ENCODE assay signal across 12 cellular contexts in genomic region chr9:33227013-33227398, GRCh38. TPM values are rescaled to one million over a fixed set of nuclear protein-coding genes. Genes with fewer than 3 reads are reported as not detected.
DNase-seq lines count a peak whose midpoint lies in the region; ATAC-seq and TF ChIP-seq lines count a peak whose summit lies in the region.
"Had no signal": no experiment of that assay in that cellular context is flagged by ENCODE, and none has a peak within 500 bp of the region (broad histone marks: within the 10 kb centered on the region; RNA-seq: fewer than 3 reads in every experiment).

No MANE protein-coding gene starts in this region.

- no peak overlapping the region for H4K5ac ChIP-seq in mesendoderm (ENCODE audit: low read length)

- H3K4ac ChIP-seq in mesendoderm (ENCODE audit: low read depth, low read length): no peak overlapping the region

- H3K27me3 ChIP-seq in GM06990 (replicated peaks; ENCODE audit: control insufficient read depth, insufficient read depth, low read length) (no peaks in the 10 kb centered on the region), left ventricle myocardium inferior (ENCODE audit: low read depth) (no peaks in the 10 kb centered on the region), mesendoderm (ENCODE audit: insufficient read depth, low read length, poor library complexity) (no peaks in the 10 kb centered on the region), sigmoid colon (no peaks in the 10 kb centered on the region)

- no peaks in the 10 kb centered on the region for H3K9me3 Mint-ChIP-seq in chondrocyte (ENCODE audit: low read depth)

- H3K79me1 ChIP-seq in mesendoderm (ENCODE audit: low read length): no peaks in the 10 kb centered on the region

- no peaks in the 10 kb centered on the region for H3K79me2 ChIP-seq in mesendoderm (ENCODE audit: control insufficient read depth, insufficient read depth, low read length)

- intact Hi-C loops in left ventricle myocardium inferior (cut with micrococcal nuclease) (loop anchor here (2.0 kb wide), 1 partner anchor 146 kb away; no protein-coding TSS in a partner anchor), sigmoid colon (cut with DNase I) (loop anchor here (5.0 kb wide), 1 partner anchor 90 kb away; no protein-coding TSS in a partner anchor)

- H3K27ac ChIP-seq in left ventricle myocardium inferior (replicated peaks) (no peak overlapping the region), mesendoderm (ENCODE audit: low read depth, low read length) (no peak overlapping the region), sigmoid colon (no peak overlapping the region)

- no peak overlapping the region for H2BK15ac ChIP-seq in mesendoderm (replicated peaks; ENCODE audit: low read depth)

- H3K36me3 Mint-ChIP-seq in chondrocyte (ENCODE audit: low read depth): no peaks in the 10 kb centered on the region

- H2BK5ac ChIP-seq in mesendoderm (ENCODE audit: low read length): no peak overlapping the region

- TF ChIP-seq CTCF in GM06990 (IDR thresholded peaks at IDR 0.05; ENCODE audit: insufficient read depth, low read length, poor library complexity, severe bottlenecking) (no peak), NB4 (IDR thresholded peaks at IDR 0.05; ENCODE audit: low read depth, low read length) (no peak), left ventricle myocardium inferior (IDR thresholded peaks at IDR 0.05; ENCODE audit: borderline replicate concordance) (no peak), chondrocyte (IDR thresholded peaks at IDR 0.05) (no peak), sigmoid colon (IDR thresholded peaks at IDR 0.05) (no peak)

- DNase-seq in GM06990 (ENCODE audit: extremely low read depth, insufficient read length) (peak; percentile 39), NB4 (ENCODE audit: low read depth) (peak; percentile 94), left ventricle myocardium inferior (peak; percentile 31), chondrocyte (ENCODE audit: low spot score) (no peak), mesendoderm (no peak), sigmoid colon (no peak)

- H3K36me3 ChIP-seq in GM06990 (ENCODE audit: control insufficient read depth, insufficient read depth, low read length) (no peaks in the 10 kb centered on the region), left ventricle myocardium inferior (no peaks in the 10 kb centered on the region), mesendoderm (ENCODE audit: control insufficient read depth, insufficient read depth, low read length) (no peaks in the 10 kb centered on the region), sigmoid colon (no peaks in the 10 kb centered on the region)

- no peak overlapping the region for H3K56ac ChIP-seq in mesendoderm (ENCODE audit: low read length)

- H3K27ac Mint-ChIP-seq in chondrocyte (ENCODE audit: unreplicated experiment): no peak overlapping the region

- no peak overlapping the region for H4K8ac ChIP-seq in mesendoderm (ENCODE audit: low read depth, low read length)

- WGBS in mesendoderm (ENCODE audit: extremely low coverage, insufficient coverage, low lambda C conversion rate): no CpG with 5 or more reads among the region's 10 CpGs
- 77 to 88% methylated on average over 10 of the region's 10 CpGs for WGBS in sigmoid colon, 2 donors

- no peak for TF ChIP-seq EP300 in sigmoid colon (IDR thresholded peaks at IDR 0.05)

- H3K9me3 ChIP-seq in left ventricle myocardium inferior (replicated peaks) (no peaks in the 10 kb centered on the region), sigmoid colon (no peaks in the 10 kb centered on the region)

- no peak overlapping the region for H3K4me3 Mint-ChIP-seq in chondrocyte (ENCODE audit: unreplicated experiment)

- no peak overlapping the region for H3K23ac ChIP-seq in mesendoderm (ENCODE audit: low read length)

- TF ChIP-seq POLR2A in NB4 (IDR thresholded peaks at IDR 0.05; ENCODE audit: extremely low read depth, insufficient read length) (no peak), sigmoid colon (IDR thresholded peaks at IDR 0.05) (no peak)

- peaks cover 8% of the 10 kb centered on the region for H3K27me3 Mint-ChIP-seq in chondrocyte (ENCODE audit: low read depth)

- H3K4me1 ChIP-seq in left ventricle myocardium inferior: peaks cover 4% of the 10 kb centered on the region
- no peaks in the 10 kb centered on the region for H3K4me1 ChIP-seq in mesendoderm (ENCODE audit: control insufficient read depth, low read depth, low read length)
- peaks cover 0 to 8% (median 5%) of the 10 kb centered on the region in 4 donors for H3K4me1 ChIP-seq in sigmoid colon

- no peak overlapping the region for H3K4me2 ChIP-seq in mesendoderm (ENCODE audit: low read length)

- no peak overlapping the region for H3K18ac ChIP-seq in mesendoderm (ENCODE audit: low read length)

- H2BK120ac ChIP-seq in mesendoderm (ENCODE audit: low read depth, low read length): no peak overlapping the region

- H3K9ac ChIP-seq in mesendoderm (ENCODE audit: low read length): no peak overlapping the region

- no peak overlapping the region for H2AK5ac ChIP-seq in mesendoderm (ENCODE audit: low read length)

- H3K4me1 Mint-ChIP-seq in chondrocyte (ENCODE audit: low read depth): peaks cover 7% of the 10 kb centered on the region

- ATAC-seq in GM21528 (IDR thresholded peaks at IDR 0.05; ENCODE audit: low FRiP score, unreplicated experiment) (peak; percentile 64), HG02588 (IDR thresholded peaks at IDR 0.05; ENCODE audit: unreplicated experiment) (no peak)
- ATAC-seq: HCT116 had no signal

- no peak overlapping the region for H3K4me3 ChIP-seq in GM06990 (replicated peaks; ENCODE audit: low read depth, low read length)
- no peak overlapping the region for H3K4me3 ChIP-seq in NB4 (ENCODE audit: low read depth, low read length)
- H3K4me3 ChIP-seq in left ventricle myocardium inferior: no peak overlapping the region
- no peak overlapping the region for H3K4me3 ChIP-seq in mesendoderm (ENCODE audit: low read length)
- no peak overlapping the region for H3K4me3 ChIP-seq in sigmoid colon

RNA-seq across cellular contexts. Expression of gene SPINK4, which starts 13.0 kb away (rescaled TPM):
- not detected for total RNA-seq in left ventricle myocardium inferior
- not detected in 3 replicates for total RNA-seq in chondrocyte
- not detected for polyA plus RNA-seq in mesendoderm (2013, experiment 1 of 2)
- not detected for polyA plus RNA-seq in mesendoderm (2013, experiment 2 of 2)
- total RNA-seq in sigmoid colon: not detected
- polyA plus RNA-seq in sigmoid colon: 1,000 to 10,000 TPM in 1 of 3 donors, 100 to 1,000 TPM in 1, 10 to 100 TPM in 1; 26.4 to 1,105 (median 121) TPM
- total RNA-seq: M059J, pulmonary artery endothelial cell, SK-MEL-5 had no signal

RNA-seq across cellular contexts. Expression of gene BAG1, which starts 37.5 kb away (rescaled TPM):
- 138 TPM for total RNA-seq in left ventricle myocardium inferior
- 49.2 to 58.3 TPM (median 51.1 TPM) in 3 replicates for total RNA-seq in chondrocyte
- polyA plus RNA-seq in mesendoderm (2013, experiment 1 of 2): 41.5 TPM
- polyA plus RNA-seq in mesendoderm (2013, experiment 2 of 2): 39.9 TPM
- 100 to 1,000 TPM in 3 of 4 donors, 10 to 100 TPM in 1; 93.3 to 164 (median 135) TPM for total RNA-seq in sigmoid colon
- polyA plus RNA-seq in sigmoid colon: 100 to 1,000 TPM; 105 to 243 (median 198) TPM

RNA-seq across cellular contexts. Expression of gene CHMP5, which starts 37.8 kb away (rescaled TPM):
- total RNA-seq in left ventricle myocardium inferior (56.9 TPM), chondrocyte (52.7 to 61.2 TPM (median 58.4 TPM) in 3 replicates), sigmoid colon (10 to 100 TPM; 54.6 to 79.6 (median 64.3) TPM)
- 45.5 TPM for polyA plus RNA-seq in mesendoderm (2013, experiment 1 of 2)
- polyA plus RNA-seq in mesendoderm (2013, experiment 2 of 2): 45.1 TPM
- polyA plus RNA-seq in sigmoid colon: 100 to 1,000 TPM in 2 of 3 donors, 10 to 100 TPM in 1; 80.6 to 307 (median 183) TPM

RNA-seq across cellular contexts. Expression of gene B4GALT1, which starts 59.9 kb away (rescaled TPM):
- total RNA-seq in left ventricle myocardium inferior (37.1 TPM), chondrocyte (59.0 to 83.5 TPM (median 60.2 TPM) in 3 replicates), sigmoid colon (10 to 100 TPM; 20.3 to 28.0 (median 25.0) TPM)
- polyA plus RNA-seq in mesendoderm (2013, experiment 1 of 2): 16.0 TPM
- 15.4 TPM for polyA plus RNA-seq in mesendoderm (2013, experiment 2 of 2)
- polyA plus RNA-seq in sigmoid colon: 100 to 1,000 TPM in 1 of 3 donors, 10 to 100 TPM in 2; 24.0 to 107 (median 61.5) TPM

Comparison
In these comparisons a context has a peak if more than half of its experiments do, and no peak if none do; other contexts are left out.
1. DNase-seq: peak in GM06990 (single experiment), NB4 (single experiment) and left ventricle myocardium inferior (single experiment); none in chondrocyte (single experiment), mesendoderm (single experiment) and sigmoid colon (single experiment).